ENCODE assay signal across 19 cellular contexts in the genomic region with DNA sequence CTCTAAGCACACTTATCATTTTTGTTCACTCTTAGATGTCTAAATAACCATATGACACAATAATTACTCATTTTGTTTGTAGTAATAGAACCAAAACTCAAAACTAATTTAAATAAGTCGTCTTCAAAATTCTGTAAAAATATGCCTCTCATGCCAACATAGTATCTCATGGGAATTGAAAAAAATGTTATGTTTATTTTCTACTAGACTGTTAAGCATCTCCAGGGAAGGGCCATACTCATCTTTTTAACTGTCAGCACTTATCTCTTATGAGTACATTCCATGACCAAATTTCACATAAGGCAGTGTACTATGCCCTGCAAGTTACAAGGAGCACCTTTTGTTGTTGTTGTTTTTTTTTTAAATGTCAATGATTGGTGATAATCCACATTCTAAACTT.
"Had no signal": no experiment of that assay in that cellular context is flagged by ENCODE, and none has a peak within 500 bp of the region (broad histone marks: within the 10 kb centered on the region; RNA-seq: fewer than 3 reads in every experiment).

No MANE protein-coding gene starts in this region.

- H3K27me3 ChIP-seq: colonic mucosa, ovary, right atrium auricular region, suprapubic skin, thyroid gland, upper lobe of left lung, uterus had no signal

- H3K4me3 ChIP-seq: colonic mucosa, mucosa of descending colon, ovary, right atrium auricular region, suprapubic skin, thyroid gland, upper lobe of left lung, uterus had no signal

- ATAC-seq: mucosa of descending colon; naive thymus-derived CD8-positive, alpha-beta T cell; stimulated activated effector memory CD8-positive, alpha-beta T cell treated with anti-CD3 and anti-CD28 coated beads, Interleukin-12 subunit alpha, Interleukin-12 subunit beta, amount 100 ng/mL, for 72 hours; stimulated activated naive CD8-positive, alpha-beta T cell treated with anti-CD3 and anti-CD28 coated beads, Interleukin-15, Interleukin-2, amounts not matched to agents 100 U/mL and 50 U/mL, for 24 hours had no signal

- H3K27ac ChIP-seq: colonic mucosa, ovary, right atrium auricular region, suprapubic skin, thyroid gland, upper lobe of left lung, uterus had no signal

- H3K9me3 ChIP-seq: colonic mucosa, mucosa of descending colon, ovary, right atrium auricular region, suprapubic skin, thyroid gland, upper lobe of left lung, uterus had no signal

- DNase-seq: colonic mucosa; dermis blood vessel endothelial cell; foreskin melanocyte; head of caudate nucleus; hippocampal formation; kidney glomerular epithelial cell; mammary epithelial cell; mucosa of descending colon; naive thymus-derived CD8-positive, alpha-beta T cell; ovary; stimulated activated CD4-positive, alpha-beta T cell treated with anti-CD3 and anti-CD28 coated beads, Interleukin-4, amount 100 ng/mL, for 1 hour; stimulated activated CD8-positive, alpha-beta memory T cell treated with anti-CD3 and anti-CD28 coated beads, Interleukin-4, amount 100 ng/mL, for 48 hours; stimulated activated naive CD8-positive, alpha-beta T cell treated with anti-CD3 and anti-CD28 coated beads, Interleukin-15, Interleukin-2, amounts not matched to agents 100 U/mL and 50 U/mL, for 24 hours; thyroid gland; upper lobe of left lung; uterus had no signal

- H3K36me3 ChIP-seq: colonic mucosa, ovary, right atrium auricular region, thyroid gland, uterus had no signal

- H3K4me1 ChIP-seq: colonic mucosa, right atrium auricular region, suprapubic skin, thyroid gland, uterus had no signal
